2 cellular contexts compared by ENCODE assay signal in the genomic region with DNA sequence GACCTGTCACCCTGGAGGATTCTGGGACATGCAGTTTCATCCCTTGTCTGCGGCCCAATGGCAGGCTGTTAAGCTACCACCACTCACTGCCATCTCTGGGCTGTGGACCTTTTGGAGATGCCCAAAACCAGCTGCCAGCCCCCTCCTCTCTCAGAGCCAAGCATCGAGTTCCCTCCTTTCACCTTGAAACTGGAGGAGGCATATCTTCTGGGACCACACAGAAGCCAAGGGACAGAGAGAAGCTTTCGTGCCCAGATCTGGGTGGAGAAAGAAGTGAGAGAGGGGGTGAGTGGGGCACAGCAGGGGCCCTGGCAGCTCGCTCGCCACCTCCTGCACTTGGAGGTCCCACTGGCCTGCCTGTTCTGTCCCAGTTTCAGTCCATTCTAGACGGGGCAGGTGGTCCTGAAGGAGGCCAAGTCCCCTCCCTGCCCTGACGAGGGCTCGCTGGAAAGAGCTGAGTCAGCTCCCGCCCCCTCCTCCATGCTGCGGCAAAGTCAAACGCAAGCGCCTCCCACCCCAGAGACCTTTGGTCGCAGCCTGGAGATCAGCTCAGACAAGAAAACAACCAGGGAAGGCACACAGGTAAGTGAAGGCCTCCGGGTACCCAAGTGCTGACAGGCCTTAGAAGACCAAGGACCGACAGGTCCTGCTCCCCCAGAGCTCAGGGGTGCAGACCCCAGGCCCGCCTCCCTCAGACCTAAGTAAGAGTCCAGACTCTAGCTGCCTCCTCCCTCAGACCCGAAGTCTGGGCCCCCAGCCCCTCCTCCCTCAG.
TF ChIP-seq lines count a peak whose summit lies in the region.

No MANE protein-coding gene starts in this region.

TF ChIP-seq in K562, 482 proteins besides CTCF, POLR2A, EP300 and RAD21 (continues in another document):
- TF ChIP-seq SRSF1 (IDR thresholded peaks at IDR 0.05; ENCODE audit: low read depth, low read length) (no peak), TCFL5 (CRISPR knock-in tag; conservative IDR thresholded peaks at IDR 0.05) (no peak), ZKSCAN3 (CRISPR knock-in tag; IDR thresholded peaks at IDR 0.05) (no peak), POLR2H (tag; IDR thresholded peaks at IDR 0.05; ENCODE audit: low read depth) (no peak), POLR2AphosphoS5 (IDR thresholded peaks at IDR 0.05; ENCODE audit: control insufficient read depth, insufficient read depth, low read depth, low read length) (0 out of 2 replicates have a peak, but pooled peaks have one; percentile 8), TFAM (CRISPR knock-in tag; conservative IDR thresholded peaks at IDR 0.05) (no peak), NFE2 (IDR thresholded peaks at IDR 0.05; ENCODE audit: low read depth) (peak; percentile 87), TAF15 (IDR thresholded peaks at IDR 0.05; ENCODE audit: low read depth, low read length) (no peak), MYBL2 (IDR thresholded peaks at IDR 0.05; ENCODE audit: low read depth) (no peak), MYBL2 (CRISPR knock-in tag; IDR thresholded peaks at IDR 0.05; ENCODE audit: borderline replicate concordance) (no peak), KLF13 (tag; IDR thresholded peaks at IDR 0.05; ENCODE audit: borderline replicate concordance, low read depth) (0 out of 2 replicates have a peak, but pooled peaks have one; percentile 21), PPARD (CRISPR knock-in tag; IDR thresholded peaks at IDR 0.05) (no peak), NELFE (IDR thresholded peaks at IDR 0.05; ENCODE audit: insufficient read depth, insufficient read length) (no peak), ZBTB7A (IDR thresholded peaks at IDR 0.05; ENCODE audit: borderline replicate concordance, control insufficient read depth, low read depth, low read length) (peak; percentile 55; the same call in 1 of the 2 replicates), CCAR2 (IDR thresholded peaks at IDR 0.05; ENCODE audit: low read depth, low read length) (no peak), SRF (CRISPR knock-in tag; IDR thresholded peaks at IDR 0.05) (no peak), ZNF134 (CRISPR knock-in tag; conservative IDR thresholded peaks at IDR 0.05) (no peak), ZNF778 (CRISPR knock-in tag; IDR thresholded peaks at IDR 0.05) (no peak), SIRT6 (IDR thresholded peaks at IDR 0.05; ENCODE audit: low read depth, low read length) (no peak), ATF1 (CRISPR knock-in tag; IDR thresholded peaks at IDR 0.05) (no peak), ATF1 (tag; IDR thresholded peaks at IDR 0.05) (0 out of 2 replicates have a peak, but pooled peaks have one; percentile 16), GABPB2 (CRISPR knock-in tag; conservative IDR thresholded peaks at IDR 0.05) (no peak), ZNF316 (IDR thresholded peaks at IDR 0.05) (peak; percentile 99), ZNF668 (CRISPR knock-in tag; IDR thresholded peaks at IDR 0.05) (no peak), CEBPG (CRISPR knock-in tag; IDR thresholded peaks at IDR 0.05) (no peak), CEBPG (tag; conservative IDR thresholded peaks at IDR 0.05 in 1 of 2, IDR thresholded peaks at IDR 0.05 in 1 of 2) (no peak), ETV5 (CRISPR knock-in tag; IDR thresholded peaks at IDR 0.05; ENCODE audit: low read depth) (no peak), BMI1 (IDR thresholded peaks at IDR 0.05; ENCODE audit: low read length) (no peak), BHLHE40 (IDR thresholded peaks at IDR 0.05; ENCODE audit: low read length) (no peak), RAD51 (IDR thresholded peaks at IDR 0.05; ENCODE audit: borderline replicate concordance, low read depth) (no peak), XRCC5 (IDR thresholded peaks at IDR 0.05; ENCODE audit: low read depth, low read length) (no peak), ATF3 (IDR thresholded peaks at IDR 0.05) (no peak), ATF3 (CRISPR knock-in tag; conservative IDR thresholded peaks at IDR 0.05) (no peak), GTF2E2 (tag; IDR thresholded peaks at IDR 0.05) (no peak), RB1 (IDR thresholded peaks at IDR 0.05; ENCODE audit: low read depth) (no peak), CREM (IDR thresholded peaks at IDR 0.05; ENCODE audit: low read depth) (0 out of 2 replicates have a peak, but pooled peaks have one; percentile 6), ZNF3 (CRISPR knock-in tag; IDR thresholded peaks at IDR 0.05) (no peak), DPF2 (IDR thresholded peaks at IDR 0.05) (peak; percentile 62; the same call in 1 of the 2 replicates)
- TF ChIP-seq, protein P1, sequence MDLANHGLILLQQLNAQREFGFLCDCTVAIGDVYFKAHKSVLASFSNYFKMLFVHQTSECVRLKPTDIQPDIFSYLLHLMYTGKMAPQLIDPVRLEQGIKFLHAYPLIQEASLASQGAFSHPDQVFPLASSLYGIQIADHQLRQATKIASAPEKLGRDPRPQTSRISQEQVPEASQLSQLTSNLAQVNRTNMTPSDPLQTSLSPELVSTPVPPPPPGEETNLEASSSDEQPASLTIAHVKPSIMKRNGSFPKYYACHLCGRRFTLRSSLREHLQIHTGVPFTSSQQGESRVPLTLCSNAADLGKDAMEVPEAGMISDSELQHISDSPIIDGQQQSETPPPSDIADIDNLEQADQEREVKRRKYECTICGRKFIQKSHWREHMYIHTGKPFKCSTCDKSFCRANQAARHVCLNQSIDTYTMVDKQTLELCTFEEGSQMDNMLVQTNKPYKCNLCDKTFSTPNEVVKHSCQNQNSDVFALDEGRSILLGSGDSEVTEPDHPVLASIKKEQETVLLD (IDR thresholded peaks at IDR 0.05), result 0 out of 2 replicates have a peak, but pooled peaks have one; percentile 47

TF ChIP-seq in liver, 16 proteins besides CTCF, POLR2A, EP300 and RAD21:
- TF ChIP-seq YY1 (IDR thresholded peaks at IDR 0.05), result peak; percentile 91
- TF ChIP-seq, protein P2, sequence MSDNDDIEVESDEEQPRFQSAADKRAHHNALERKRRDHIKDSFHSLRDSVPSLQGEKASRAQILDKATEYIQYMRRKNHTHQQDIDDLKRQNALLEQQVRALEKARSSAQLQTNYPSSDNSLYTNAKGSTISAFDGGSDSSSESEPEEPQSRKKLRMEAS (IDR thresholded peaks at IDR 0.05), result no peak
- TF ChIP-seq GABPA (IDR thresholded peaks at IDR 0.05 in 1 of 2, conservative IDR thresholded peaks at IDR 0.05 in 1 of 2), result no peak
- TF ChIP-seq, protein P3, sequence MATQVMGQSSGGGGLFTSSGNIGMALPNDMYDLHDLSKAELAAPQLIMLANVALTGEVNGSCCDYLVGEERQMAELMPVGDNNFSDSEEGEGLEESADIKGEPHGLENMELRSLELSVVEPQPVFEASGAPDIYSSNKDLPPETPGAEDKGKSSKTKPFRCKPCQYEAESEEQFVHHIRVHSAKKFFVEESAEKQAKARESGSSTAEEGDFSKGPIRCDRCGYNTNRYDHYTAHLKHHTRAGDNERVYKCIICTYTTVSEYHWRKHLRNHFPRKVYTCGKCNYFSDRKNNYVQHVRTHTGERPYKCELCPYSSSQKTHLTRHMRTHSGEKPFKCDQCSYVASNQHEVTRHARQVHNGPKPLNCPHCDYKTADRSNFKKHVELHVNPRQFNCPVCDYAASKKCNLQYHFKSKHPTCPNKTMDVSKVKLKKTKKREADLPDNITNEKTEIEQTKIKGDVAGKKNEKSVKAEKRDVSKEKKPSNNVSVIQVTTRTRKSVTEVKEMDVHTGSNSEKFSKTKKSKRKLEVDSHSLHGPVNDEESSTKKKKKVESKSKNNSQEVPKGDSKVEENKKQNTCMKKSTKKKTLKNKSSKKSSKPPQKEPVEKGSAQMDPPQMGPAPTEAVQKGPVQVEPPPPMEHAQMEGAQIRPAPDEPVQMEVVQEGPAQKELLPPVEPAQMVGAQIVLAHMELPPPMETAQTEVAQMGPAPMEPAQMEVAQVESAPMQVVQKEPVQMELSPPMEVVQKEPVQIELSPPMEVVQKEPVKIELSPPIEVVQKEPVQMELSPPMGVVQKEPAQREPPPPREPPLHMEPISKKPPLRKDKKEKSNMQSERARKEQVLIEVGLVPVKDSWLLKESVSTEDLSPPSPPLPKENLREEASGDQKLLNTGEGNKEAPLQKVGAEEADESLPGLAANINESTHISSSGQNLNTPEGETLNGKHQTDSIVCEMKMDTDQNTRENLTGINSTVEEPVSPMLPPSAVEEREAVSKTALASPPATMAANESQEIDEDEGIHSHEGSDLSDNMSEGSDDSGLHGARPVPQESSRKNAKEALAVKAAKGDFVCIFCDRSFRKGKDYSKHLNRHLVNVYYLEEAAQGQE (IDR thresholded peaks at IDR 0.05), result peak; percentile 78
- TF ChIP-seq TAF1 (conservative IDR thresholded peaks at IDR 0.05), result peak; percentile 99
- peak; percentile 45 for TF ChIP-seq SP1 (IDR thresholded peaks at IDR 0.05)
- TF ChIP-seq NR2F2 (IDR thresholded peaks at IDR 0.05), result no peak
- TF ChIP-seq RXRA (IDR thresholded peaks at IDR 0.05), result peak in 1 of 2 donors; percentile 16
- TF ChIP-seq FOXA2 (IDR thresholded peaks at IDR 0.05), result no peak
- peak; percentile 65 to 87 for TF ChIP-seq EGR1 (IDR thresholded peaks at IDR 0.05; ENCODE audit: low read depth in 2 of 2)
- peak; percentile 65 to 74 for TF ChIP-seq HNF4A (conservative IDR thresholded peaks at IDR 0.05)
- TF ChIP-seq JUND (IDR thresholded peaks at IDR 0.05), result no peak
- TF ChIP-seq FOXA1 (IDR thresholded peaks at IDR 0.05), result no peak
TF ChIP-seq in liver: peak in this region for 7.
